12 cellular contexts compared by ENCODE assay signal in genomic region chr19:6038634-6039405, GRCh38.
DNase-seq lines count a peak whose midpoint lies in the region; ATAC-seq and TF ChIP-seq lines count a peak whose summit lies in the region.
"Had no signal": no experiment of that assay in that cellular context is flagged by ENCODE, and none has a peak within 500 bp of the region (broad histone marks: within the 10 kb centered on the region; RNA-seq: fewer than 3 reads in every experiment).

No MANE protein-coding gene starts in this region.

- no peak overlapping the region for H3K4me2 ChIP-seq in PC-3 (ENCODE audit: low read length)
- H3K4me2 ChIP-seq: GM23338 had no signal

- H3K9me3 ChIP-seq in PC-3 (ENCODE audit: low read length) = no peaks in the 10 kb centered on the region
- H3K9me3 ChIP-seq: BE2C had no signal

- no peaks in the 10 kb centered on the region for H3K4me1 ChIP-seq in PC-3 (ENCODE audit: insufficient read depth, low read length)
- H3K4me1 ChIP-seq: BE2C had no signal

- H3K4me1 Mint-ChIP-seq in activated naive CD4-positive, alpha-beta T cell treated with anti-CD3 and anti-CD28 coated beads for 36 hours (ENCODE audit: low read depth) = peaks cover 11% of the 10 kb centered on the region
- peaks cover 4% of the 10 kb centered on the region for H3K4me1 Mint-ChIP-seq in activated T-cell treated with anti-CD3 and anti-CD28 coated beads, Interleukin-2, amount 50 U/mL, for 4 hours (ENCODE audit: low read depth)
- H3K4me1 Mint-ChIP-seq in stimulated activated effector memory CD8-positive, alpha-beta T cell treated with anti-CD3 and anti-CD28 coated beads, Interleukin-12 subunit alpha, Interleukin-12 subunit beta, amount 100 ng/mL, for 72 hours = peaks cover 17% of the 10 kb centered on the region
- H3K4me1 Mint-ChIP-seq: GM23338; naive thymus-derived CD8-positive, alpha-beta T cell had no signal

- H3K79me2 ChIP-seq in PC-3 (ENCODE audit: low read length) = no peaks in the 10 kb centered on the region

- DNase-seq in activated naive CD4-positive, alpha-beta T cell treated with anti-CD3 and anti-CD28 coated beads for 36 hours = peak; percentile 63
- no peak for DNase-seq in activated naive CD4-positive, alpha-beta T cell treated with anti-CD3 and anti-CD28 coated beads, Interleukin-2, amount 50 U/mL, for 16 hours
- DNase-seq in activated T-cell treated with anti-CD3 and anti-CD28 coated beads, Interleukin-2, amount 50 U/mL, for 4 hours = no peak
- peak in 1 of 2 donors; percentile 68 for DNase-seq in stimulated activated effector memory CD8-positive, alpha-beta T cell treated with anti-CD3 and anti-CD28 coated beads, Interleukin-12 subunit alpha, Interleukin-12 subunit beta, amount 100 ng/mL, for 72 hours (ENCODE audit: low spot score in 2 of 2)
- no peak for DNase-seq in OCI-M2 (lab: John Stamatoyannopoulos, UW; ENCODE audit: unreplicated experiment)
- no peak for DNase-seq in PC-3
- DNase-seq: BE2C; brain microvascular endothelial cell; naive thymus-derived CD8-positive, alpha-beta T cell had no signal

- H3K9ac ChIP-seq in PC-3 (ENCODE audit: low read length) = no peak overlapping the region

- no peak overlapping the region for H3K4me3 Mint-ChIP-seq in activated naive CD4-positive, alpha-beta T cell treated with anti-CD3 and anti-CD28 coated beads for 36 hours
- H3K4me3 Mint-ChIP-seq in activated T-cell treated with anti-CD3 and anti-CD28 coated beads, Interleukin-2, amount 50 U/mL, for 4 hours = no peak overlapping the region
- peak overlapping the region; percentile 35 for H3K4me3 Mint-ChIP-seq in stimulated activated effector memory CD8-positive, alpha-beta T cell treated with anti-CD3 and anti-CD28 coated beads, Interleukin-12 subunit alpha, Interleukin-12 subunit beta, amount 100 ng/mL, for 72 hours
- H3K4me3 Mint-ChIP-seq: GM23338; naive thymus-derived CD8-positive, alpha-beta T cell had no signal

- no peak for TF ChIP-seq CTCF in PC-3 (conservative IDR thresholded peaks at IDR 0.05; ENCODE audit: low read depth, low read length)

- no TSS peak for BruUV-seq in PC-3 (replicated peaks; lab: Mats Ljungman, UMichigan)

- H3K36me3 ChIP-seq in PC-3 (ENCODE audit: low read depth, low read length) = peaks cover 4% of the 10 kb centered on the region; the same call in 1 of the 2 replicates
- H3K36me3 ChIP-seq: BE2C, brain microvascular endothelial cell had no signal

- POLR2A ChIA-PET in PC-3 (lab: Charles Lee; ENCODE audit: unreplicated experiment) = no interaction called here

- no peak overlapping the region for H2AFZ ChIP-seq in PC-3 (ENCODE audit: low read length)
- H2AFZ ChIP-seq: GM23338 had no signal

- no peaks in the 10 kb centered on the region for H3K27me3 Mint-ChIP-seq in activated naive CD4-positive, alpha-beta T cell treated with anti-CD3 and anti-CD28 coated beads for 36 hours (ENCODE audit: low read depth)
- H3K27me3 Mint-ChIP-seq in activated T-cell treated with anti-CD3 and anti-CD28 coated beads, Interleukin-2, amount 50 U/mL, for 4 hours (ENCODE audit: low read depth) = no peaks in the 10 kb centered on the region
- H3K27me3 Mint-ChIP-seq: naive thymus-derived CD8-positive, alpha-beta T cell had no signal

- H3K27me3 ChIP-seq in PC-3 (ENCODE audit: low read length) = no peaks in the 10 kb centered on the region
- H3K27me3 ChIP-seq: BE2C, brain microvascular endothelial cell had no signal

- peaks cover 1% of the 10 kb centered on the region for H3K36me3 Mint-ChIP-seq in activated naive CD4-positive, alpha-beta T cell treated with anti-CD3 and anti-CD28 coated beads for 36 hours (ENCODE audit: low read depth)
- no peaks in the 10 kb centered on the region for H3K36me3 Mint-ChIP-seq in activated T-cell treated with anti-CD3 and anti-CD28 coated beads, Interleukin-2, amount 50 U/mL, for 4 hours (ENCODE audit: insufficient read depth)
- no peaks in the 10 kb centered on the region for H3K36me3 Mint-ChIP-seq in stimulated activated effector memory CD8-positive, alpha-beta T cell treated with anti-CD3 and anti-CD28 coated beads, Interleukin-12 subunit alpha, Interleukin-12 subunit beta, amount 100 ng/mL, for 72 hours

- ATAC-seq in HG02852 (IDR thresholded peaks at IDR 0.05; ENCODE audit: unreplicated experiment) (peak; percentile 52), GM19324 (IDR thresholded peaks at IDR 0.05; ENCODE audit: low FRiP score, unreplicated experiment) (no peak), PC-3 (no peak)
- ATAC-seq in activated T-cell treated with anti-CD3 and anti-CD28 coated beads, Interleukin-2, amount 50 U/mL, for 4 hours = peak; percentile 69 to 72
- ATAC-seq in stimulated activated effector memory CD8-positive, alpha-beta T cell treated with anti-CD3 and anti-CD28 coated beads, Interleukin-12 subunit alpha, Interleukin-12 subunit beta, amount 100 ng/mL, for 72 hours = peak; percentile 91
- ATAC-seq: GM23338; naive thymus-derived CD8-positive, alpha-beta T cell had no signal

- H3K9me3 Mint-ChIP-seq in activated naive CD4-positive, alpha-beta T cell treated with anti-CD3 and anti-CD28 coated beads for 36 hours = no peaks in the 10 kb centered on the region
- no peaks in the 10 kb centered on the region for H3K9me3 Mint-ChIP-seq in activated T-cell treated with anti-CD3 and anti-CD28 coated beads, Interleukin-2, amount 50 U/mL, for 4 hours
- no peaks in the 10 kb centered on the region for H3K9me3 Mint-ChIP-seq in stimulated activated effector memory CD8-positive, alpha-beta T cell treated with anti-CD3 and anti-CD28 coated beads, Interleukin-12 subunit alpha, Interleukin-12 subunit beta, amount 100 ng/mL, for 72 hours
- H3K9me3 Mint-ChIP-seq: GM23338; naive thymus-derived CD8-positive, alpha-beta T cell had no signal

- no peaks in the 10 kb centered on the region for H4K20me1 ChIP-seq in PC-3 (ENCODE audit: low read length)

- no peak overlapping the region for H3K4me3 ChIP-seq in PC-3 (ENCODE audit: low read length)
- H3K4me3 ChIP-seq: GM23338 had no signal

- intact Hi-C loops in activated naive CD4-positive, alpha-beta T cell treated with anti-CD3 and anti-CD28 coated beads for 36 hours (cut with micrococcal nuclease) = no loop called here
- intact Hi-C loops in PC-3 (cut with micrococcal nuclease) = no loop called here

- H3F3A ChIP-seq in PC-3 (ENCODE audit: low read length, unreplicated experiment) = no peaks in the 10 kb centered on the region

- CTCF ChIA-PET in activated naive CD4-positive, alpha-beta T cell treated with anti-CD3 and anti-CD28 coated beads for 36 hours (lab: Charles Lee) = interaction anchor here (1.0 kb wide), 1 partner anchor 10 kb away, joined by 3 read pairs; no protein-coding TSS in a partner anchor
- CTCF ChIA-PET in PC-3 (lab: Charles Lee) = no interaction called here

- H3K27ac Mint-ChIP-seq in activated naive CD4-positive, alpha-beta T cell treated with anti-CD3 and anti-CD28 coated beads for 36 hours = peak overlapping the region; percentile 58
- H3K27ac Mint-ChIP-seq in stimulated activated effector memory CD8-positive, alpha-beta T cell treated with anti-CD3 and anti-CD28 coated beads, Interleukin-12 subunit alpha, Interleukin-12 subunit beta, amount 100 ng/mL, for 72 hours = peak overlapping the region; percentile 77
- H3K27ac Mint-ChIP-seq: GM23338 had no signal

- no peak overlapping the region for H3K27ac ChIP-seq in PC-3 (ENCODE audit: low read length)
- H3K27ac ChIP-seq: brain microvascular endothelial cell had no signal

- H3K9me2 ChIP-seq in PC-3 (replicated peaks; ENCODE audit: low read length) = no peaks in the 10 kb centered on the region

Comparison
In these comparisons a context has a peak if more than half of its experiments do, and no peak if none do; other contexts are left out.
1. ATAC-seq: peak in HG02852 (single experiment), activated T-cell treated with anti-CD3 and anti-CD28 coated beads, Interleukin-2, amount 50 U/mL, for 4 hours (2 of 2) and stimulated activated effector memory CD8-positive, alpha-beta T cell treated with anti-CD3 and anti-CD28 coated beads, Interleukin-12 subunit alpha, Interleukin-12 subunit beta, amount 100 ng/mL, for 72 hours (single experiment); none in GM19324 (single experiment) and PC-3 (single experiment).